Comparison of ENCODE assay signal across 18 cellular contexts in the genomic region with DNA sequence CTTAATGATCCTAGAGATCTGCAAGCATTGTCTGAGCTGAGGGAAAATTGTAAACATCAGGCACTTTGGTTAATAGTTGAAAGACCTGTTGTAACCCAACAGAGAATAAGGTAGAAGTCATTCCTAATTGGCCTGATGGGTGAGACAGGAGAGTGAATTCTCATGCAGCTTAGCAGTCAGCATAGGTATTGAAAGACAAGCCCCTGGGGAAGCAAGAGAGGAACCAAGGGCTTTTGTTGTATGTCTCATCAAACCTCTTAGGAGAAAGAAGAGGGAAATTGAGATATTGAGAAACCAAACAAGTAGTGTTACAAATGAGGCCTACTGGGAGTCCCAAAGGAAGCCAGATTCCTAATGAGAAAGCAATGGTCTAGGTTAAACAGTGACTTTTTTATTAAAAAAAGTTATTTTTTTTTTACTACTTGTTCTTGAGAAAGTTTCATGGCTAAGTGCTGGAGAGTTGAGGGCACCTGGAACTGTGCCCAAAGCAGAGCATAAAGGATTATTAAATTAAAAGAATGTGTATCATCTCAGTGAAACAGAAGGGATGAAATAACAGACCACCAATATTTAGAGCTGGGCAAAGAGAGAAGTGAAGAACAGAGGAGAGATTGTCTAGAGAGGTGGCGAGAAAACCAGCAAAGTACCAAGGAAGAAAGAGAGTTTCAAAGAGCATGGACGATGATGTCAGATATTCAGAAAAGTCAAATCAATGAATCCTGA.
DNase-seq lines count a peak whose midpoint lies in the region; ATAC-seq, FAIRE-seq and TF ChIP-seq lines count a peak whose summit lies in the region.
"Had no signal": no experiment of that assay in that cellular context is flagged by ENCODE, and none has a peak within 500 bp of the region (broad histone marks: within the 10 kb centered on the region; RNA-seq: fewer than 3 reads in every experiment).

No MANE protein-coding gene starts in this region.

- POLR2A ChIA-PET in GM10248 (lab: Yijun Ruan, JAX): no interaction called here

- CTCF ChIA-PET in GM10248 (lab: Yijun Ruan, JAX): interaction anchor here (0.9 to 2.1 kb wide), 6 partner anchors 8 to 56 kb away, joined by 3 to 7 read pairs (median 3); no protein-coding TSS in a partner anchor

- H3K9ac ChIP-seq in BLaER1 treated with 17β-estradiol and CSF1 and Interleukin-3, amounts not matched to agents 10 nM and 100 nM: peak overlapping the region in 3 of 11 experiments; percentile 18 to 23 (median 18); a peak in 3 of 22 replicates
- H3K9ac ChIP-seq in SK-N-MC (ENCODE audit: insufficient read length): no peak overlapping the region
- H3K9ac ChIP-seq in liver (ENCODE audit: low read depth in 1 of 2, low read length in 2 of 2): no peak overlapping the region

- TF ChIP-seq POLR2A in GM12892 (IDR thresholded peaks at IDR 0.05; ENCODE audit: low read depth, low read length): no peak

- in situ Hi-C loops in HAP-1 (cut with MboI; ENCODE audit: low sequenced_read_pairs): no loop called here

- H3K9me3 ChIP-seq in BLaER1 treated with 17β-estradiol and CSF1 and Interleukin-3, amounts not matched to agents 10 nM and 100 nM (replicated peaks in 1 of 11): peaks cover 11 to 48% (median 35%) of the 10 kb centered on the region in 11 experiments; a peak in 21 of 22 replicates
- H3K9me3 ChIP-seq in HAP-1 (no peaks in the 10 kb centered on the region), SK-N-MC (ENCODE audit: low read depth, low read length) (no peaks in the 10 kb centered on the region), liver (ENCODE audit: control insufficient read depth in 4 of 4, low read length in 3 of 4) (no peaks in the 10 kb centered on the region)
- H3K9me3 ChIP-seq: ascending aorta, pancreas had no signal

- FAIRE-seq in GM12892 (lab: Jason Lieb, UNC): no peak
- FAIRE-seq: HTR-8/SVneo, pancreas had no signal

- H3K36me3 ChIP-seq in BLaER1 treated with 17β-estradiol and CSF1 and Interleukin-3, amounts not matched to agents 10 nM and 100 nM: peaks cover 13 to 58% (median 29%) of the 10 kb centered on the region in 11 experiments; a peak in 20 of 22 replicates
- H3K36me3 ChIP-seq in HAP-1 (replicated peaks) (no peaks in the 10 kb centered on the region), SK-N-MC (ENCODE audit: insufficient read depth, low read length) (peaks cover 7% of the 10 kb centered on the region), liver (ENCODE audit: control insufficient read depth in 4 of 4, insufficient read depth in 3 of 4, low read depth in 1 of 4, low read length in 3 of 4) (no peaks in the 10 kb centered on the region)
- H3K36me3 ChIP-seq: ascending aorta, pancreas had no signal

- peak overlapping the region in 1 of 10 experiments; percentile 6; a peak in 1 of 20 replicates for H3K4me3 ChIP-seq in BLaER1 treated with 17β-estradiol and CSF1 and Interleukin-3, amounts not matched to agents 10 nM and 100 nM
- H3K4me3 ChIP-seq in HAP-1 (no peak overlapping the region), SK-N-MC (peak overlapping the region; percentile 41), liver (ENCODE audit: low read depth in 1 of 3, low read length in 3 of 3) (no peak overlapping the region)
- H3K4me3 ChIP-seq: ascending aorta, pancreas had no signal

- TF ChIP-seq RAD21 in liver (IDR thresholded peaks at IDR 0.05): no peak

- peaks cover 8 to 32% (median 18%) of the 10 kb centered on the region in 10 experiments; a peak in 19 of 20 replicates for H3K4me1 ChIP-seq in BLaER1 treated with 17β-estradiol and CSF1 and Interleukin-3, amounts not matched to agents 10 nM and 100 nM
- H3K4me1 ChIP-seq in HAP-1: no peaks in the 10 kb centered on the region
- peaks cover 6 to 58% (median 54%) of the 10 kb centered on the region in 4 donors for H3K4me1 ChIP-seq in liver (ENCODE audit: control insufficient read depth in 4 of 4, insufficient read depth in 4 of 4, low read length in 3 of 4)
- H3K4me1 ChIP-seq: ascending aorta had no signal

- H3K27ac ChIP-seq in BLaER1 treated with 17β-estradiol and CSF1 and Interleukin-3, amounts not matched to agents 10 nM and 100 nM: peak overlapping the region in 7 of 11 experiments; percentile 24 to 70 (median 65); a peak in 13 of 22 replicates
- H3K27ac ChIP-seq in SK-N-MC (peak overlapping the region; percentile 86), liver (ENCODE audit: low read depth in 1 of 2, low read length in 2 of 2) (peak overlapping the region; percentile 52 to 69)
- H3K27ac ChIP-seq: ascending aorta had no signal

- H4K20me1 ChIP-seq in BLaER1 treated with 17β-estradiol and CSF1 and Interleukin-3, amounts not matched to agents 10 nM and 100 nM: no peaks in the 10 kb centered on the region

- TF ChIP-seq CTCF in liver (IDR thresholded peaks at IDR 0.05; ENCODE audit: low read depth, low read length, missing input control) (no peak), GM10248 (IDR thresholded peaks at IDR 0.05; ENCODE audit: control extremely low read depth, extremely low read depth, low read depth, missing control alignments) (no peak)

- DNase-seq in HAP-1 (ENCODE audit: low spot score in 2 of 2) (peak; percentile 3 to 6), SK-N-MC (ENCODE audit: low read depth, low spot score) (peak; percentile 72), GM10248 (ENCODE audit: extremely low spot score) (no peak), GM12892 (ENCODE audit: insufficient read length) (no peak)
- no peak for DNase-seq in stimulated activated CD4-positive, alpha-beta T cell treated with anti-CD3 and anti-CD28 coated beads, Interleukin-4, amount 100 ng/mL, for 1 hour
- DNase-seq: activated CD4-positive, alpha-beta T cell treated with anti-CD3 and anti-CD28 coated beads for 1 hour; effector CD4-positive, alpha-beta T cell; EL; NCI-H1417; pancreas; SHP77 treated with DMSO at 0.1 percent for 48 hours; stimulated activated CD4-positive, alpha-beta T cell treated with anti-CD3 and anti-CD28 coated beads, Interleukin-1b, Interleukin-23, amount 100 ng/mL, for 48 hours; stimulated activated naive CD4-positive, alpha-beta T cell treated with Interleukin-2 at 50 U/mL for 16 hours had no signal

- H3K27me3 ChIP-seq in BLaER1 treated with 17β-estradiol and CSF1 and Interleukin-3, amounts not matched to agents 10 nM and 100 nM: no peaks in the 10 kb centered on the region
- H3K27me3 ChIP-seq in HAP-1 (ENCODE audit: low read depth) (no peaks in the 10 kb centered on the region), liver (ENCODE audit: control insufficient read depth in 4 of 4, insufficient read depth in 4 of 4, low read length in 3 of 4) (no peaks in the 10 kb centered on the region)
- H3K27me3 ChIP-seq: ascending aorta, pancreas had no signal

- WGBS in liver: 73% methylated on average over 2 of the region's 2 CpGs

- ATAC-seq in GM21390 (IDR thresholded peaks at IDR 0.05; ENCODE audit: unreplicated experiment): no peak
- ATAC-seq: pancreas had no signal

- peak overlapping the region in 9 of 11 experiments; percentile 16 to 66 (median 41); a peak in 16 of 22 replicates for H3K4me2 ChIP-seq in BLaER1 treated with 17β-estradiol and CSF1 and Interleukin-3, amounts not matched to agents 10 nM and 100 nM

TF ChIP-seq in liver, 16 proteins besides CTCF, POLR2A, EP300 and RAD21:
- TF ChIP-seq FOXA2 (IDR thresholded peaks at IDR 0.05) (peak; percentile 64), SP1 (IDR thresholded peaks at IDR 0.05) (peak; percentile 12), NR2F2 (IDR thresholded peaks at IDR 0.05) (no peak), HNF4A (conservative IDR thresholded peaks at IDR 0.05) (peak in 1 of 2 donors; percentile 30), EGR1 (IDR thresholded peaks at IDR 0.05; ENCODE audit: low read depth in 2 of 2) (no peak), RXRA (IDR thresholded peaks at IDR 0.05) (peak; percentile 46 to 55), TAF1 (conservative IDR thresholded peaks at IDR 0.05) (no peak)

Comparison
In these comparisons a context has a peak if more than half of its experiments do, and no peak if none do; other contexts are left out.
1. DNase-seq: peak in HAP-1 (2 of 2) and SK-N-MC (single experiment); none in GM10248 (single experiment), GM12892 (single experiment) and stimulated activated CD4-positive, alpha-beta T cell treated with anti-CD3 and anti-CD28 coated beads, Interleukin-4, amount 100 ng/mL, for 1 hour (single experiment).
2. Peak in every context shown above with its lines, with median percentiles within 50 percentile points of each other: H3K27ac ChIP-seq.